Comparison of ENCODE assay signal across 11 cellular contexts in genomic region chr14:22546722-22547071, GRCh38. TPM values are rescaled to one million over a fixed set of nuclear protein-coding genes. Genes with fewer than 3 reads are reported as not detected.
DNase-seq lines count a peak whose midpoint lies in the region; ATAC-seq and TF ChIP-seq lines count a peak whose summit lies in the region.
"Had no signal": no experiment of that assay in that cellular context is flagged by ENCODE, and none has a peak within 500 bp of the region (broad histone marks: within the 10 kb centered on the region; RNA-seq: fewer than 3 reads in every experiment).

No MANE protein-coding gene starts in this region.

- no peak overlapping the region for H3K23ac ChIP-seq in trophoblast cell (ENCODE audit: low read length)

- H3K9me3 ChIP-seq in heart right ventricle: no peaks in the 10 kb centered on the region
- H3K9me3 ChIP-seq in adipocyte (ENCODE audit: control insufficient read depth, low read length): no peaks in the 10 kb centered on the region
- no peaks in the 10 kb centered on the region for H3K9me3 ChIP-seq in naive thymus-derived CD4-positive, alpha-beta T cell (ENCODE audit: control insufficient read depth in 2 of 3, low read length in 3 of 3)
- no peaks in the 10 kb centered on the region for H3K9me3 ChIP-seq in upper lobe of left lung
- no peaks in the 10 kb centered on the region for H3K9me3 ChIP-seq in trophoblast cell (ENCODE audit: insufficient read depth, low read depth, low read length)
- H3K9me3 ChIP-seq: thyroid gland had no signal

- TF ChIP-seq CTCF in heart right ventricle (IDR thresholded peaks at IDR 0.05) (no peak), upper lobe of left lung (IDR thresholded peaks at IDR 0.05) (no peak)

- no peak overlapping the region for H3K14ac ChIP-seq in trophoblast cell (ENCODE audit: low read length)

- CTCF ChIA-PET in naive thymus-derived CD4-positive, alpha-beta T cell (lab: Charles Lee): interaction anchor here (0.6 to 4.2 kb wide), 13 partner anchors 9 to 1933 kb away, joined by 3 to 17 read pairs (median 5); no protein-coding TSS in a partner anchor

- H3K4me1 ChIP-seq in heart right ventricle: peaks cover 0 to 67% (median 30%) of the 10 kb centered on the region in 9 donors
- H3K4me1 ChIP-seq in adipocyte (ENCODE audit: control insufficient read depth, insufficient read depth, low read length): peaks cover 12% of the 10 kb centered on the region
- peaks cover 96 to 98% of the 10 kb centered on the region in 2 donors for H3K4me1 ChIP-seq in naive thymus-derived CD4-positive, alpha-beta T cell (ENCODE audit: control insufficient read depth in 2 of 2, insufficient read depth in 2 of 2, low read length in 2 of 2)
- H3K4me1 ChIP-seq in upper lobe of left lung: peaks cover 2 to 7% (median 6%) of the 10 kb centered on the region in 4 donors
- H3K4me1 ChIP-seq in trophoblast cell (ENCODE audit: control insufficient read depth in 1 of 2, insufficient read depth in 2 of 2, low read length in 2 of 2): peaks cover 15 to 16% of the 10 kb centered on the region in 2 experiments

- H3K36me3 Mint-ChIP-seq in naive thymus-derived CD4-positive, alpha-beta T cell: peaks cover 57 to 93% (median 90%) of the 10 kb centered on the region in 5 donors

- H2BK5ac ChIP-seq in trophoblast cell (ENCODE audit: low read depth, low read length, poor library complexity): no peak overlapping the region

- H3K27ac ChIP-seq in heart right ventricle (peak overlapping the region in 8 of 10 donors; percentile 39 to 81 (median 67)), upper lobe of left lung (peak overlapping the region in 3 of 4 donors; percentile 23 to 48 (median 44)), trophoblast cell (ENCODE audit: low read depth, low read length) (no peak overlapping the region)
- H3K27ac ChIP-seq in naive thymus-derived CD4-positive, alpha-beta T cell (ENCODE audit: low read depth, low read length): peak overlapping the region; percentile 90
- H3K27ac ChIP-seq: C4-2B had no signal

- TF ChIP-seq EP300 in upper lobe of left lung (IDR thresholded peaks at IDR 0.05): no peak

- TF ChIP-seq POLR2A in upper lobe of left lung (IDR thresholded peaks at IDR 0.05): no peak

- no peak for ATAC-seq in heart right ventricle
- ATAC-seq in Right ventricle myocardium inferior: no peak
- ATAC-seq in naive thymus-derived CD4-positive, alpha-beta T cell: no peak
- no peak for ATAC-seq in upper lobe of left lung (ENCODE audit: low FRiP score in 2 of 2)

- peak overlapping the region; percentile 52 for H3K9ac ChIP-seq in adipocyte (ENCODE audit: low read length)
- no peak overlapping the region for H3K9ac ChIP-seq in trophoblast cell (ENCODE audit: low read length)

- H3K79me2 ChIP-seq in trophoblast cell (ENCODE audit: control insufficient read depth, insufficient read depth, low read length, poor library complexity): no peaks in the 10 kb centered on the region

- H3K4me3 Mint-ChIP-seq in naive thymus-derived CD4-positive, alpha-beta T cell: peak overlapping the region; percentile 76 to 92 (median 80)

- peak overlapping the region in 1 of 10 donors; percentile 10 for H3K4me3 ChIP-seq in heart right ventricle
- H3K4me3 ChIP-seq in adipocyte (ENCODE audit: low read length): no peak overlapping the region
- H3K4me3 ChIP-seq in naive thymus-derived CD4-positive, alpha-beta T cell (ENCODE audit: low read length): peak overlapping the region; percentile 53
- no peak overlapping the region for H3K4me3 ChIP-seq in upper lobe of left lung
- no peak overlapping the region for H3K4me3 ChIP-seq in trophoblast cell (ENCODE audit: low read depth, low read length)
- H3K4me3 ChIP-seq: thyroid gland had no signal

- H4K8ac ChIP-seq in trophoblast cell (ENCODE audit: low read depth, low read length): no peak overlapping the region

- H2AK5ac ChIP-seq in trophoblast cell (ENCODE audit: low read length): no peak overlapping the region

- DNase-seq in heart right ventricle (no peak), Right ventricle myocardium inferior (ENCODE audit: missing footprints) (no peak), adipocyte (ENCODE audit: low read depth) (no peak), upper lobe of left lung (no peak), NCI-H748 (lab: John Stamatoyannopoulos, UW; ENCODE audit: unreplicated experiment) (no peak), NCI-H2171 (lab: John Stamatoyannopoulos, UW) (no peak), trophoblast cell (no peak)
- DNase-seq in naive thymus-derived CD4-positive, alpha-beta T cell: no peak
- DNase-seq: stimulated activated CD4-positive, alpha-beta T cell treated with anti-CD3 and anti-CD28 coated beads, Interleukin-2, amount 100 ng/mL, for 48 hours; thyroid gland had no signal

- no peak overlapping the region for H3K4me2 ChIP-seq in trophoblast cell (ENCODE audit: low read length)

- peak overlapping the region; percentile 93 to 99 (median 96) for H3K27ac Mint-ChIP-seq in naive thymus-derived CD4-positive, alpha-beta T cell

- no peaks in the 10 kb centered on the region for H3K27me3 Mint-ChIP-seq in naive thymus-derived CD4-positive, alpha-beta T cell

- no peak overlapping the region for H3K18ac ChIP-seq in trophoblast cell (ENCODE audit: low read length)

- POLR2A ChIA-PET in naive thymus-derived CD4-positive, alpha-beta T cell (lab: Charles Lee): interaction anchor here (0.6 to 13.3 kb wide), 12 partner anchors 4 to 1016 kb away, joined by 3 to 709 read pairs (median 4); partner anchors contain the start of gene DAD1

- H3K4ac ChIP-seq in trophoblast cell (ENCODE audit: low read depth, low read length): no peak overlapping the region

- H3K36me3 ChIP-seq in heart right ventricle (peaks cover 0 to 9% (median 0%) of the 10 kb centered on the region in 9 donors), adipocyte (ENCODE audit: control insufficient read depth, insufficient read depth, low read length, severe bottlenecking) (no peaks in the 10 kb centered on the region), upper lobe of left lung (no peaks in the 10 kb centered on the region), trophoblast cell (ENCODE audit: control insufficient read depth in 1 of 2, insufficient read depth in 2 of 2, low read length in 2 of 2) (no peaks in the 10 kb centered on the region)
- H3K36me3 ChIP-seq in naive thymus-derived CD4-positive, alpha-beta T cell (ENCODE audit: control insufficient read depth in 2 of 3, insufficient read depth in 3 of 3, low read length in 3 of 3): peaks cover 54 to 78% (median 61%) of the 10 kb centered on the region in 3 experiments
- H3K36me3 ChIP-seq: thyroid gland had no signal

- H2BK120ac ChIP-seq in trophoblast cell (ENCODE audit: insufficient read depth, low read length, poor library complexity): no peak overlapping the region

- H3K27me3 ChIP-seq in heart right ventricle (no peaks in the 10 kb centered on the region), adipocyte (replicated peaks; ENCODE audit: control insufficient read depth, insufficient read depth, low read length) (no peaks in the 10 kb centered on the region), upper lobe of left lung (no peaks in the 10 kb centered on the region), trophoblast cell (ENCODE audit: insufficient read depth, low read length) (no peaks in the 10 kb centered on the region)
- no peaks in the 10 kb centered on the region for H3K27me3 ChIP-seq in naive thymus-derived CD4-positive, alpha-beta T cell (ENCODE audit: control insufficient read depth in 2 of 2, insufficient read depth in 2 of 2, low read length in 2 of 2)
- H3K27me3 ChIP-seq: thyroid gland had no signal

- intact Hi-C loops in heart right ventricle (cut with DNase I) (loop anchor here in 2 of 10 donors (5.0 to 10.0 kb wide), 3 partner anchors 59 to 152 kb away; no protein-coding TSS in a partner anchor), Right ventricle myocardium inferior (cut with DNase I) (no loop called here)
- intact Hi-C loops in naive thymus-derived CD4-positive, alpha-beta T cell (cut with micrococcal nuclease): loop anchor here in 1 of 2 donors (1.0 kb wide), 1 partner anchor 9 kb away; no protein-coding TSS in a partner anchor

- peaks cover 0 to 11% (median 0%) of the 10 kb centered on the region in 11 donors for H3K9me3 Mint-ChIP-seq in naive thymus-derived CD4-positive, alpha-beta T cell

- 90 to 96% methylated on average over 3 of the region's 3 CpGs for WGBS in heart right ventricle, 2 donors
- 77 to 91% methylated on average over 3 of the region's 3 CpGs for WGBS in upper lobe of left lung, 2 donors
- no CpG with 5 or more reads among the region's 3 CpGs for WGBS in trophoblast cell (ENCODE audit: extremely low coverage, insufficient coverage, insufficient read length)

- no peak overlapping the region for H2AFZ ChIP-seq in trophoblast cell (ENCODE audit: insufficient read depth, low read length, poor library complexity)

- H3K4me1 Mint-ChIP-seq in naive thymus-derived CD4-positive, alpha-beta T cell: peaks cover 64 to 100% (median 98%) of the 10 kb centered on the region in 7 donors

- H4K12ac ChIP-seq in trophoblast cell (ENCODE audit: low read depth, low read length): no peak overlapping the region

- H4K91ac ChIP-seq in trophoblast cell (ENCODE audit: low read depth, low read length): no peak overlapping the region

- H2BK12ac ChIP-seq in trophoblast cell (ENCODE audit: low read length): no peak overlapping the region

- no peaks in the 10 kb centered on the region for H3K79me1 ChIP-seq in trophoblast cell (ENCODE audit: low read length)

RNA-seq across cellular contexts. Expression of gene DAD1, which starts 42.3 kb away (rescaled TPM):
- 100 to 1,000 TPM; 115 to 182 (median 136) TPM for total RNA-seq in heart right ventricle
- 100 to 1,000 TPM in 1 of 2 donors, 10 to 100 TPM in 1; 82.4 to 420 TPM for polyA plus RNA-seq in heart right ventricle
- 143 TPM for total RNA-seq in Right ventricle myocardium inferior
- total RNA-seq in naive thymus-derived CD4-positive, alpha-beta T cell: 100 to 1,000 TPM in 3 of 5 experiments, 10 to 100 TPM in 2; 68.8 to 157 (median 117) TPM
- 100 to 1,000 TPM; 766 to 777 TPM for polyA plus RNA-seq in naive thymus-derived CD4-positive, alpha-beta T cell
- 100 to 1,000 TPM in 4 of 6 donors, 10 to 100 TPM in 1, 1 to 10 TPM in 1; 8.4 to 188 (median 134) TPM for total RNA-seq in upper lobe of left lung
- polyA plus RNA-seq in trophoblast cell (2013): 275 and 278 TPM in 2 replicates

RNA-seq across cellular contexts. Expression of gene ABHD4, which starts 51.4 kb away (rescaled TPM):
- total RNA-seq in heart right ventricle (10 to 100 TPM; 14.9 to 35.7 (median 22.7) TPM), Right ventricle myocardium inferior (22.0 TPM), upper lobe of left lung (10 to 100 TPM; 20.1 to 31.3 (median 26.1) TPM)
- polyA plus RNA-seq in heart right ventricle: 10 to 100 TPM; 13.7 to 15.1 TPM
- total RNA-seq in naive thymus-derived CD4-positive, alpha-beta T cell: 10 to 100 TPM; 10.5 to 16.3 (median 14.7) TPM
- polyA plus RNA-seq in naive thymus-derived CD4-positive, alpha-beta T cell: 10 to 100 TPM in 1 of 2 donors, 1 to 10 TPM in 1; 6.7 to 10.1 TPM
- 38.2 and 41.0 TPM in 2 replicates for polyA plus RNA-seq in trophoblast cell (2013)
